10 cellular contexts compared by ENCODE assay signal in the genomic region with DNA sequence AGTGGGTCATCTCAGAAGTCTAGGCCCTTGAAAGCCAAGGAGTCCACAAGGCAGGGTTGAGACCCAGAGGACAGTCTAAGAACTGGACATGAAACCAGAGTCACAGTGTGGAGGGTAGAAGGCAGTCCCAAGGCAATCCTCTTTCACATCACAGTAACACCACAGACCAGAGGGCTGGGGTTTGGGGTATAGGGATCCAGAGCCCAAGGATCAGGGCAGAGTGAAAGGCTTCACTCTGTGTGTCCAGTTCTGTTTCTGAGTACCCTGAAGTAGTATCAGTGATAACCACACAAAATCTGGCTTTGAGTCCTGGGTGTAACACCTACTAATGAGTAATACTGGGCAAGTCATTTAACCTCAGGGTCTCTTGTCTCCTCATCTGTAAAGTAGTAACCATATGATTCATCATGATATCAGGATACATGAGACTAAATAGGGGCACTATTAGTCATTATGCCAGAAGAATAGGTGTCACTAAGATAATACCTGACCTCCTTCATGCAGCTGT.
DNase-seq lines count a peak whose midpoint lies in the region; ATAC-seq and TF ChIP-seq lines count a peak whose summit lies in the region.
"Had no signal": no experiment of that assay in that cellular context is flagged by ENCODE, and none has a peak within 500 bp of the region (broad histone marks: within the 10 kb centered on the region; RNA-seq: fewer than 3 reads in every experiment).

No MANE protein-coding gene starts in this region.

- peak; percentile 89 for ATAC-seq in activated CD8-positive, alpha-beta memory T cell treated with anti-CD3 and anti-CD28 coated beads, Interleukin-2, amount 10 ng/mL, durations not matched to agents 7 days and 5 days
- ATAC-seq in HG02623 (IDR thresholded peaks at IDR 0.05; ENCODE audit: unreplicated experiment): peak; percentile 93
- ATAC-seq: heart left ventricle had no signal

- H3K9ac ChIP-seq in neural progenitor cell: no peak overlapping the region
- H3K9ac ChIP-seq: BLaER1 had no signal

- H3K4me2 ChIP-seq in neural progenitor cell: no peak overlapping the region
- H3K4me2 ChIP-seq: BLaER1 had no signal

- no peak overlapping the region for H2AFZ ChIP-seq in neural progenitor cell (replicated peaks)

- H3K79me2 ChIP-seq in neural progenitor cell (ENCODE audit: low read depth): no peaks in the 10 kb centered on the region

- H3K27me3 Mint-ChIP-seq in activated CD8-positive, alpha-beta memory T cell treated with anti-CD3 and anti-CD28 coated beads, Interleukin-2, amount 10 ng/mL, durations not matched to agents 7 days and 5 days: no peaks in the 10 kb centered on the region
- H3K27me3 Mint-ChIP-seq in neural progenitor cell (ENCODE audit: insufficient read depth, low read depth): peaks cover 2% of the 10 kb centered on the region

- H3K36me3 Mint-ChIP-seq in activated CD8-positive, alpha-beta memory T cell treated with anti-CD3 and anti-CD28 coated beads, Interleukin-2, amount 10 ng/mL, durations not matched to agents 7 days and 5 days: peaks cover 9% of the 10 kb centered on the region
- peaks cover 41% of the 10 kb centered on the region for H3K36me3 Mint-ChIP-seq in neural progenitor cell

- no peak overlapping the region for H3K27ac ChIP-seq in neural progenitor cell
- H3K27ac ChIP-seq: BLaER1, heart left ventricle had no signal

- H3K27ac Mint-ChIP-seq in activated CD8-positive, alpha-beta memory T cell treated with anti-CD3 and anti-CD28 coated beads, Interleukin-2, amount 10 ng/mL, durations not matched to agents 7 days and 5 days: no peak overlapping the region
- no peak overlapping the region for H3K27ac Mint-ChIP-seq in neural progenitor cell

- CTCF ChIA-PET in activated CD8-positive, alpha-beta memory T cell treated with anti-CD3 and anti-CD28 coated beads, Interleukin-2, amount 10 ng/mL, durations not matched to agents 7 days and 5 days (lab: Charles Lee): no interaction called here

- H3K9me3 Mint-ChIP-seq in activated CD8-positive, alpha-beta memory T cell treated with anti-CD3 and anti-CD28 coated beads, Interleukin-2, amount 10 ng/mL, durations not matched to agents 7 days and 5 days (ENCODE audit: low read depth): no peaks in the 10 kb centered on the region
- no peaks in the 10 kb centered on the region for H3K9me3 Mint-ChIP-seq in neural progenitor cell

- no peak for TF ChIP-seq CTCF in neural progenitor cell (IDR thresholded peaks at IDR 0.05)

- peaks cover 10% of the 10 kb centered on the region for H3K4me1 Mint-ChIP-seq in activated CD8-positive, alpha-beta memory T cell treated with anti-CD3 and anti-CD28 coated beads, Interleukin-2, amount 10 ng/mL, durations not matched to agents 7 days and 5 days
- no peaks in the 10 kb centered on the region for H3K4me1 Mint-ChIP-seq in neural progenitor cell

- H3F3A ChIP-seq in neural progenitor cell (ENCODE audit: low read depth): no peaks in the 10 kb centered on the region

- DNase-seq in activated CD8-positive, alpha-beta memory T cell treated with anti-CD3 and anti-CD28 coated beads, Interleukin-2, amount 10 ng/mL, durations not matched to agents 7 days and 5 days: no peak
- no peak for DNase-seq in activated CD8-positive, alpha-beta memory T cell treated with anti-CD3 and anti-CD28 coated beads for 24 hours
- DNase-seq in RKO (ENCODE audit: low spot score) (peak; percentile 90), skeletal muscle cell (ENCODE audit: low read depth) (peak; percentile 25), MG63 (no peak), neural progenitor cell (ENCODE audit: low spot score) (no peak), putamen (ENCODE audit: low spot score) (no peak)
- DNase-seq: heart left ventricle had no signal

- H3K9me3 ChIP-seq in MG63: no peaks in the 10 kb centered on the region
- H3K9me3 ChIP-seq in neural progenitor cell (ENCODE audit: low read depth): no peaks in the 10 kb centered on the region
- H3K9me3 ChIP-seq: BLaER1, heart left ventricle had no signal

- H3K36me3 ChIP-seq in MG63 (no peaks in the 10 kb centered on the region), neural progenitor cell (no peaks in the 10 kb centered on the region)

- H3K27me3 ChIP-seq in MG63: no peaks in the 10 kb centered on the region
- H3K27me3 ChIP-seq in neural progenitor cell: no peaks in the 10 kb centered on the region
- H3K27me3 ChIP-seq: BLaER1, heart left ventricle had no signal

- H4K20me1 ChIP-seq in neural progenitor cell (ENCODE audit: low read depth): no peaks in the 10 kb centered on the region
- H4K20me1 ChIP-seq: BLaER1 had no signal

- no peak overlapping the region for H3K4me3 Mint-ChIP-seq in activated CD8-positive, alpha-beta memory T cell treated with anti-CD3 and anti-CD28 coated beads, Interleukin-2, amount 10 ng/mL, durations not matched to agents 7 days and 5 days
- no peak overlapping the region for H3K4me3 Mint-ChIP-seq in neural progenitor cell

- H3K4me1 ChIP-seq in neural progenitor cell: no peaks in the 10 kb centered on the region
- H3K4me1 ChIP-seq: BLaER1, heart left ventricle had no signal

- H3K4me3 ChIP-seq in skeletal muscle cell (ENCODE audit: low read depth, low read length): no peak overlapping the region
- H3K4me3 ChIP-seq in MG63: no peak overlapping the region
- H3K4me3 ChIP-seq in neural progenitor cell: no peak overlapping the region
- H3K4me3 ChIP-seq: BLaER1, heart left ventricle had no signal

Comparison
In these comparisons a context has a peak if more than half of its experiments do, and no peak if none do; other contexts are left out.
1. DNase-seq: peak in RKO (single experiment) and skeletal muscle cell (single experiment); none in activated CD8-positive, alpha-beta memory T cell treated with anti-CD3 and anti-CD28 coated beads, Interleukin-2, amount 10 ng/mL, durations not matched to agents 7 days and 5 days (single experiment), activated CD8-positive, alpha-beta memory T cell treated with anti-CD3 and anti-CD28 coated beads for 24 hours (single experiment), MG63 (single experiment), neural progenitor cell (single experiment) and putamen (single experiment).